ENCODE assay signal across 8 cellular contexts in genomic region chr1:35769188-35769758, GRCh38. TPM values are rescaled to one million over a fixed set of nuclear protein-coding genes. Genes with fewer than 3 reads are reported as not detected.
DNase-seq lines count a peak whose midpoint lies in the region; ATAC-seq, FAIRE-seq and TF ChIP-seq lines count a peak whose summit lies in the region.

No MANE protein-coding gene starts in this region.

- H3K36me3 ChIP-seq in kidney (ENCODE audit: control insufficient read depth in 1 of 2, insufficient read depth in 2 of 2, low read length in 2 of 2): no peaks in the 10 kb centered on the region

- no peaks in the 10 kb centered on the region for H3K27me3 Mint-ChIP-seq in activated B cell treated with CpG ODN at 0.5 μM for 24 hours

- CTCF ChIA-PET in activated B cell treated with CpG ODN at 0.5 μM for 24 hours (lab: Charles Lee): interaction anchor here (0.7 to 2.2 kb wide), 4 partner anchors 28 to 205 kb away, joined by 3 to 11 read pairs (median 5); no protein-coding TSS in a partner anchor

- H3K9me3 Mint-ChIP-seq in activated B cell treated with CpG ODN at 0.5 μM for 24 hours: no peaks in the 10 kb centered on the region

- peak overlapping the region; percentile 99 for H3K4me3 Mint-ChIP-seq in activated B cell treated with CpG ODN at 0.5 μM for 24 hours

- intact Hi-C loops in activated B cell treated with CpG ODN at 0.5 μM for 24 hours (cut with micrococcal nuclease) (loop anchor here (1.0 kb wide), 2 partner anchors 114 to 128 kb away; partner anchors contain the start of genes AGO1 and PSMB2), kidney (cut with DNase I) (no loop called here)

- no peaks in the 10 kb centered on the region for H3K4me1 ChIP-seq in kidney (ENCODE audit: control insufficient read depth in 1 of 2, insufficient read depth in 1 of 2, low read depth in 1 of 2, low read length in 2 of 2)

- ATAC-seq in GM18907 (IDR thresholded peaks at IDR 0.05; ENCODE audit: unreplicated experiment) (peak; percentile 80), HG03139 (IDR thresholded peaks at IDR 0.05; ENCODE audit: unreplicated experiment) (peak; percentile 74), activated B cell treated with CpG ODN at 0.5 μM for 24 hours (ENCODE audit: low read depth) (peak; percentile 79)

- H3K9me3 ChIP-seq in kidney (ENCODE audit: control insufficient read depth in 1 of 2, low read length in 2 of 2): no peaks in the 10 kb centered on the region

- H3K27ac Mint-ChIP-seq in activated B cell treated with CpG ODN at 0.5 μM for 24 hours: peak overlapping the region; percentile 66

- H3K36me3 Mint-ChIP-seq in activated B cell treated with CpG ODN at 0.5 μM for 24 hours (ENCODE audit: low read depth): peaks cover 3% of the 10 kb centered on the region

- H3K4me1 Mint-ChIP-seq in activated B cell treated with CpG ODN at 0.5 μM for 24 hours: peaks cover 8% of the 10 kb centered on the region

- no peak for FAIRE-seq in kidney (lab: Jason Lieb, UNC)

- peak overlapping the region; percentile 57 to 80 for H3K27ac ChIP-seq in kidney (ENCODE audit: low read depth in 2 of 2, low read length in 2 of 2)

- TF ChIP-seq CTCF in AG09309 (IDR thresholded peaks at IDR 0.05; ENCODE audit: control insufficient read depth, insufficient read depth, low read depth, low read length, missing control alignments): no peak
- TF ChIP-seq CTCF in activated B cell treated with CpG ODN at 0.5 μM for 24 hours (IDR thresholded peaks at IDR 0.05): no peak
- no peak for TF ChIP-seq CTCF in kidney (IDR thresholded peaks at IDR 0.05; ENCODE audit: borderline replicate concordance, extremely low read depth, insufficient read depth)

- peak overlapping the region; percentile 69 for H3K4me3 ChIP-seq in AG09309 (ENCODE audit: control insufficient read depth, low read depth, low read length)
- H3K4me3 ChIP-seq in kidney (ENCODE audit: low read length in 2 of 2): peak overlapping the region; percentile 77 to 83

- peak overlapping the region; percentile 85 to 87 for H3K9ac ChIP-seq in kidney (ENCODE audit: low read length in 2 of 2)

- DNase-seq in AG09309 (ENCODE audit: low read depth) (peak; percentile 14), NCI-H2196 treated with DMSO at 0.1 percent for 48 hours (lab: John Stamatoyannopoulos, UW; ENCODE audit: unreplicated experiment) (peak; percentile 84), activated B cell treated with CpG ODN at 0.5 μM for 24 hours (peak; percentile 78), kidney (peak; percentile 95)
- peak; percentile 74 for DNase-seq in central memory CD4-positive, alpha-beta T cell
- peak; percentile 52 to 67 for DNase-seq in stimulated activated CD4-positive, alpha-beta T cell treated with anti-CD3 and anti-CD28 coated beads, Interleukin-15, amount 100 ng/mL, for 1 hour (ENCODE audit: low read depth in 1 of 2, low spot score in 1 of 2)

- POLR2A ChIA-PET in activated B cell treated with CpG ODN at 0.5 μM for 24 hours (lab: Charles Lee): interaction anchor here (0.5 to 1.9 kb wide), 17 partner anchors 13 to 576 kb away, joined by 3 to 9 read pairs (median 3); partner anchors contain the start of genes AGO3, C1orf216, KIAA0319L and NCDN

RNA-seq across cellular contexts. Expression of gene CLSPN, which starts 0.5 kb away (rescaled TPM):
- total RNA-seq in activated B cell treated with CpG ODN at 0.5 μM for 24 hours (3.9 and 4.9 TPM in 2 replicates), kidney (1.1 TPM)
- 0.92 TPM for polyA plus RNA-seq in kidney (ENCODE audit: insufficient read depth, low read depth, low replicate concordance)

RNA-seq across cellular contexts. Expression of gene AGO4, which starts 38.5 kb away (rescaled TPM):
- total RNA-seq in activated B cell treated with CpG ODN at 0.5 μM for 24 hours (12.2 and 14.4 TPM in 2 replicates), kidney (12.2 TPM)
- 3.3 TPM for polyA plus RNA-seq in kidney (ENCODE audit: insufficient read depth, low read depth, low replicate concordance)

RNA-seq across cellular contexts. Expression of gene C1orf216, which starts 50.6 kb away (rescaled TPM):
- total RNA-seq in activated B cell treated with CpG ODN at 0.5 μM for 24 hours (4.4 and 5.8 TPM in 2 replicates), kidney (7.4 TPM)
- polyA plus RNA-seq in kidney (ENCODE audit: insufficient read depth, low read depth, low replicate concordance): 6.0 TPM

Comparison
In these comparisons a context has a peak if more than half of its experiments do, and no peak if none do; other contexts are left out.
1. Peak in every context shown above with its lines: DNase-seq, ATAC-seq, H3K4me3 ChIP-seq and H3K27ac ChIP-seq.
2. DNase-seq: peak in every context shown above with its lines; median percentile 95 in kidney; 84 in NCI-H2196 treated with DMSO at 0.1 percent for 48 hours; 78 in activated B cell treated with CpG ODN at 0.5 μM for 24 hours; 74 in central memory CD4-positive, alpha-beta T cell; 60 in stimulated activated CD4-positive, alpha-beta T cell treated with anti-CD3 and anti-CD28 coated beads, Interleukin-15, amount 100 ng/mL, for 1 hour; 14 in AG09309.